In genomic region chr16:51107742-51108141, GRCh38 we compare ENCODE assay signal across 30 cellular contexts. TPM values are rescaled to one million over a fixed set of nuclear protein-coding genes. Genes with fewer than 3 reads are reported as not detected.
"Had no signal": no experiment of that assay in that cellular context is flagged by ENCODE, and none has a peak within 500 bp of the region (broad histone marks: within the 10 kb centered on the region; RNA-seq: fewer than 3 reads in every experiment).

No MANE protein-coding gene starts in this region.

- H3K27me3 ChIP-seq: SJSA1 had no signal

- H3K4me1 ChIP-seq: SJSA1 had no signal

- ATAC-seq: K562, Panc1, PC-3, T-cell had no signal

- H3K27ac Mint-ChIP-seq: IgD-negative memory B cell, T-cell had no signal

- H3K4me1 Mint-ChIP-seq: IgD-negative memory B cell, T-cell had no signal

- H3K9me3 ChIP-seq: SJSA1 had no signal

- H3K36me3 ChIP-seq: SJSA1 had no signal

- H3K4me3 Mint-ChIP-seq: IgD-negative memory B cell, T-cell had no signal

- H3K27ac ChIP-seq: KMS-11, RWPE1, SJSA1, SK-N-MC had no signal

- H3K9ac ChIP-seq: KMS-11 had no signal

- H3K4me3 ChIP-seq: K562, SJSA1, SK-N-MC had no signal

- H3K36me3 Mint-ChIP-seq: IgD-negative memory B cell, T-cell had no signal

- DNase-seq: Kasumi-1, MV-4-11, NCI-H1092, NCI-H1105 treated with DMSO at 0.1 percent for 48 hours, NCI-H1417 treated with DMSO at 0.1 percent for 48 hours, NCI-H146, NCI-H1694 treated with DMSO at 0.1 percent for 48 hours, NCI-H1930, NCI-H2081, NCI-H2107, NCI-H2171, NCI-H226, NCI-H446, NCI-H510A, NCI-H524 treated with DMSO at 0.1 percent for 48 hours, NCI-H69, NCI-H774, PC-3, SHP77, T-cell had no signal

RNA-seq across cellular contexts. Expression of gene SALL1, which starts 43.3 kb away (rescaled TPM):
- total RNA-seq: HT-29, K562, MCF 10A, OCI-LY7, PC-3 had no signal
- polyA plus RNA-seq: IgD-negative memory B cell, K562 had no signal
